Comparison of ENCODE assay signal across 21 cellular contexts in genomic region chr5:11607944-11608343, GRCh38.
DNase-seq lines count a peak whose midpoint lies in the region; ATAC-seq, FAIRE-seq and TF ChIP-seq lines count a peak whose summit lies in the region.
"Had no signal": no experiment of that assay in that cellular context is flagged by ENCODE, and none has a peak within 500 bp of the region (broad histone marks: within the 10 kb centered on the region; RNA-seq: fewer than 3 reads in every experiment).

No MANE protein-coding gene starts in this region.

- no peaks in the 10 kb centered on the region for H3K4me1 ChIP-seq in astrocyte (ENCODE audit: insufficient read depth, low read length)
- H3K4me1 ChIP-seq: A549; BLaER1 treated with 17β-estradiol and CSF1 and Interleukin-3, amounts not matched to agents 10 nM and 100 nM; Caco-2 had no signal

- H3K27me3 ChIP-seq in astrocyte (ENCODE audit: insufficient read depth, low read length): no peaks in the 10 kb centered on the region
- H3K27me3 ChIP-seq: BLaER1 treated with 17β-estradiol and CSF1 and Interleukin-3, amounts not matched to agents 10 nM and 100 nM had no signal

- H3K79me2 ChIP-seq in astrocyte (ENCODE audit: insufficient read depth, low read length): no peaks in the 10 kb centered on the region

- H3K4me2 ChIP-seq in astrocyte (ENCODE audit: low read length): no peak overlapping the region
- H3K4me2 ChIP-seq: A549; BLaER1 treated with 17β-estradiol and CSF1 and Interleukin-3, amounts not matched to agents 10 nM and 100 nM had no signal

- H3K36me3 ChIP-seq in astrocyte (ENCODE audit: insufficient read depth, low read length): no peaks in the 10 kb centered on the region
- H3K36me3 ChIP-seq: BLaER1 treated with 17β-estradiol and CSF1 and Interleukin-3, amounts not matched to agents 10 nM and 100 nM had no signal

- no peak for TF ChIP-seq CTCF in astrocyte (IDR thresholded peaks at IDR 0.05; ENCODE audit: insufficient read depth, low read depth, low read length)

- FAIRE-seq in astrocyte (lab: Jason Lieb, UNC): no peak
- FAIRE-seq: A549, D721Med, G401.6, GM12891, GM19239 had no signal

- H3K4me1 Mint-ChIP-seq in activated CD4-positive, alpha-beta T cell treated with anti-CD3 and anti-CD28 coated beads for 36 hours: no peaks in the 10 kb centered on the region
- H3K4me1 Mint-ChIP-seq in astrocyte (ENCODE audit: low read depth, unreplicated experiment): no peaks in the 10 kb centered on the region
- no peaks in the 10 kb centered on the region for H3K4me1 Mint-ChIP-seq in T-helper 17 cell
- H3K4me1 Mint-ChIP-seq: B cell had no signal

- no peak overlapping the region for H2AFZ ChIP-seq in astrocyte (ENCODE audit: low read depth, low read length)

- no peaks in the 10 kb centered on the region for H4K20me1 ChIP-seq in astrocyte (ENCODE audit: insufficient read depth, low read length)
- H4K20me1 ChIP-seq: BLaER1 treated with 17β-estradiol and CSF1 and Interleukin-3, amounts not matched to agents 10 nM and 100 nM had no signal

- no peaks in the 10 kb centered on the region for H3K36me3 Mint-ChIP-seq in activated CD4-positive, alpha-beta T cell treated with anti-CD3 and anti-CD28 coated beads for 36 hours (ENCODE audit: low read depth)
- no peaks in the 10 kb centered on the region for H3K36me3 Mint-ChIP-seq in astrocyte (ENCODE audit: low read depth, unreplicated experiment)
- H3K36me3 Mint-ChIP-seq in T-helper 17 cell (ENCODE audit: low read depth): no peaks in the 10 kb centered on the region
- H3K36me3 Mint-ChIP-seq: CD8-positive, alpha-beta T cell had no signal

- no peaks in the 10 kb centered on the region for H3K27me3 Mint-ChIP-seq in activated CD4-positive, alpha-beta T cell treated with anti-CD3 and anti-CD28 coated beads for 36 hours
- no peaks in the 10 kb centered on the region for H3K27me3 Mint-ChIP-seq in astrocyte (ENCODE audit: low read depth, unreplicated experiment)
- no peaks in the 10 kb centered on the region for H3K27me3 Mint-ChIP-seq in T-helper 17 cell
- H3K27me3 Mint-ChIP-seq: B cell; CD4-positive, alpha-beta T cell had no signal

- no peak overlapping the region for H3K4me3 ChIP-seq in astrocyte (ENCODE audit: insufficient read depth, low read depth, low read length)
- H3K4me3 ChIP-seq: A549; BLaER1 treated with 17β-estradiol and CSF1 and Interleukin-3, amounts not matched to agents 10 nM and 100 nM had no signal

- CTCF ChIA-PET in activated CD4-positive, alpha-beta T cell treated with anti-CD3 and anti-CD28 coated beads for 36 hours (lab: Charles Lee): no interaction called here

- H3K4me3 Mint-ChIP-seq in activated CD4-positive, alpha-beta T cell treated with anti-CD3 and anti-CD28 coated beads for 36 hours: no peak overlapping the region
- H3K4me3 Mint-ChIP-seq in astrocyte (ENCODE audit: unreplicated experiment) (no peak overlapping the region), T-helper 17 cell (no peak overlapping the region)
- H3K4me3 Mint-ChIP-seq: B cell; CD4-positive, alpha-beta T cell; CD8-positive, alpha-beta T cell had no signal

- no peak overlapping the region for H3K9ac ChIP-seq in astrocyte (ENCODE audit: low read length)
- H3K9ac ChIP-seq: BLaER1 treated with 17β-estradiol and CSF1 and Interleukin-3, amounts not matched to agents 10 nM and 100 nM had no signal

- intact Hi-C loops in activated CD4-positive, alpha-beta T cell treated with anti-CD3 and anti-CD28 coated beads for 36 hours (cut with DNase I, micrococcal nuclease): no loop called here

- no peak overlapping the region for H3K27ac Mint-ChIP-seq in activated CD4-positive, alpha-beta T cell treated with anti-CD3 and anti-CD28 coated beads for 36 hours
- H3K27ac Mint-ChIP-seq in astrocyte (ENCODE audit: unreplicated experiment) (no peak overlapping the region), T-helper 17 cell (no peak overlapping the region)
- H3K27ac Mint-ChIP-seq: B cell; CD4-positive, alpha-beta T cell; CD8-positive, alpha-beta T cell had no signal

- POLR2A ChIA-PET in activated CD4-positive, alpha-beta T cell treated with anti-CD3 and anti-CD28 coated beads for 36 hours (lab: Charles Lee): no interaction called here

- H3K9me3 ChIP-seq in astrocyte (ENCODE audit: insufficient read depth, low read depth, low read length) (no peaks in the 10 kb centered on the region), T-helper 17 cell (ENCODE audit: control insufficient read depth, low read length, poor library complexity, severe bottlenecking) (no peaks in the 10 kb centered on the region)
- H3K9me3 ChIP-seq: A549; BLaER1 treated with 17β-estradiol and CSF1 and Interleukin-3, amounts not matched to agents 10 nM and 100 nM; Caco-2 had no signal

- H3K9me3 Mint-ChIP-seq in activated CD4-positive, alpha-beta T cell treated with anti-CD3 and anti-CD28 coated beads for 36 hours (ENCODE audit: low read depth): no peaks in the 10 kb centered on the region
- no peaks in the 10 kb centered on the region for H3K9me3 Mint-ChIP-seq in astrocyte (ENCODE audit: unreplicated experiment)
- H3K9me3 Mint-ChIP-seq: CD4-positive, alpha-beta T cell had no signal

- DNase-seq in activated CD4-positive, alpha-beta T cell treated with anti-CD3 and anti-CD28 coated beads for 36 hours: no peak
- DNase-seq in activated CD4-positive, alpha-beta T cell treated with anti-CD3 and anti-CD28 coated beads for 48 hours: no peak
- peak; percentile 12 for DNase-seq in astrocyte (ENCODE audit: low read depth)
- no peak for DNase-seq in NCI-H1417 (lab: John Stamatoyannopoulos, UW)
- DNase-seq in T-helper 17 cell: no peak
- DNase-seq: AML-193; Caco-2; Calu3; CD4-positive, alpha-beta T cell; CD8-positive, alpha-beta T cell; DMS79 treated with DMSO at 0.1 percent for 48 hours; GF-D8 had no signal

- H3K27ac ChIP-seq in astrocyte (ENCODE audit: low read depth, low read length): no peak overlapping the region
- H3K27ac ChIP-seq: 22Rv1; A549; BLaER1 treated with 17β-estradiol and CSF1 and Interleukin-3, amounts not matched to agents 10 nM and 100 nM; C4-2B had no signal

- ATAC-seq in activated CD4-positive, alpha-beta T cell treated with anti-CD3 and anti-CD28 coated beads for 36 hours: peak; percentile 16
- no peak for ATAC-seq in T-helper 17 cell
- ATAC-seq: A549; CD8-positive, alpha-beta T cell had no signal
